ENCODE assay signal across 8 cellular contexts in the genomic region with DNA sequence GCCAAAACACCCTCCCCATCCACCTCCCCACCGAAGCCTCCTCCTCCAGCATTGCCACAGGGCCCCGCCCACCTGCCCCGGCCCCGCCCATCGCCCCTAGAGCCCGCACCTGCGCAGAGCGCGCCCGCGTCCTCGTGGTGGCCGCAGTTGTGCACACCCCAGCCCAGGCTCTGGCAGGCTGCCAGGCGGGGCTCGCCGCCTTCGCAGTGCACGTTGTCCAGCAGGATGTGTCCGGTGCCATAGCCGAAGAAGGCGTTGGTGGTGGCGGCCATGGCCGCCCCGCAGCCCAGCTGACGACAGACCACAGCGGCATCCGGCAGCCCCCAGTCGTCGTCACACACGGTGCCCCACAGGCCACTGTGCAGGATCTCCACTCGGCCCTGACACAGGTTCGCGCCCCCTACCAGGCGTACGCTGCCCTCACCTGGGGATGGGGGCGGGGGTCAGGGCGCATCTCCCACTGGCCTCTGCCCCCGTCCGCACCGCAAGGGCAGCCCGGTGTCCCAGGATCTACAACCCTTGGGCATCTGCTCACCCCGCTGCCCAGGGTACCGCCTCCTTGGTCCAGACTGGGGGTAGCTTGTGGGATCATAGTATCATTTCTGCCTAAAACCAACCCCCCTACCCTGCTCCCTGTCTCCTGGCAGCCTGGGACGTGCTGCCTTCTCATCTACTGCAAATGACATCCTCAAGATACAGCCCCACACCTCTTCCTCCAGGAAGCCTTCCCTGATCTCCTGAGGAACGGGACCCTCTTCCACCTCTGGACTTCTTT. TPM values are rescaled to one million over a fixed set of nuclear protein-coding genes. Genes with fewer than 3 reads are reported as not detected.
DNase-seq lines count a peak whose midpoint lies in the region; ATAC-seq and TF ChIP-seq lines count a peak whose summit lies in the region.

No MANE protein-coding gene starts in this region.

- DNase-seq in AG09309 (ENCODE audit: low read depth): no peak
- peak; percentile 79 for DNase-seq in GM23248
- DNase-seq in NOMO-1 treated with dmso at 0.1 percent for 144 hours (lab: John Stamatoyannopoulos, UW; ENCODE audit: unreplicated experiment): peak; percentile 86
- peak; percentile 86 for DNase-seq in activated T-cell treated with anti-CD3 and anti-CD28 coated beads for 4 hours
- no peak for DNase-seq in esophagus muscularis mucosa (ENCODE audit: extremely low spot score)
- DNase-seq in stimulated activated naive CD8-positive, alpha-beta T cell treated with anti-CD3 and anti-CD28 coated beads, Interleukin-15, amount 100 ng/mL, for 72 hours: peak; percentile 76 to 81
- no peak for DNase-seq in OCI-M2 (lab: John Stamatoyannopoulos, UW; ENCODE audit: unreplicated experiment)

- H3K79me2 ChIP-seq in GM23248 (ENCODE audit: insufficient read depth): no peaks in the 10 kb centered on the region

- H4K20me1 ChIP-seq in GM23248 (ENCODE audit: insufficient read depth): no peaks in the 10 kb centered on the region

- no peak for TF ChIP-seq EP300 in esophagus muscularis mucosa (IDR thresholded peaks at IDR 0.05)

- whole genome bisulfite sequencing in GM23248 (ENCODE audit: low coverage in 1 of 2, low lambda C conversion rate in 2 of 2, missing lambda C conversion rate in 2 of 2), 2 experiments: 18% methylated on average over 30 to 45 of the region's 45 CpGs
- 34% methylated on average over 8 of the region's 45 CpGs for WGBS in esophagus muscularis mucosa

- H3K4me2 ChIP-seq in GM23248 (ENCODE audit: unreplicated experiment): peak overlapping the region; percentile 56

- in situ Hi-C loops in GM23248 (cut with MboI): no loop called here

- H3K4me1 ChIP-seq in GM23248 (ENCODE audit: insufficient read depth) (0 out of 2 replicates have a peak, but pooled peaks cover 3% of the 10 kb centered on the region), esophagus muscularis mucosa (peaks cover 12 to 29% (median 28%) of the 10 kb centered on the region in 4 donors)

- peak; percentile 69 for ATAC-seq in stimulated activated naive CD8-positive, alpha-beta T cell treated with anti-CD3 and anti-CD28 coated beads, Interleukin-15, amount 100 ng/mL, for 72 hours

- peak overlapping the region; percentile 85 for H2AFZ ChIP-seq in GM23248

- H3K9me3 ChIP-seq in GM23248 (ENCODE audit: low read depth): no peaks in the 10 kb centered on the region
- no peaks in the 10 kb centered on the region for H3K9me3 ChIP-seq in esophagus muscularis mucosa

- no peaks in the 10 kb centered on the region for H3K9me3 Mint-ChIP-seq in nephron
- no peaks in the 10 kb centered on the region for H3K9me3 Mint-ChIP-seq in stimulated activated naive CD8-positive, alpha-beta T cell treated with anti-CD3 and anti-CD28 coated beads, Interleukin-15, amount 100 ng/mL, for 72 hours

- H3F3A ChIP-seq in GM23248 (ENCODE audit: insufficient read depth): no peaks in the 10 kb centered on the region

- no peak for TF ChIP-seq POLR2A in esophagus muscularis mucosa (IDR thresholded peaks at IDR 0.05; ENCODE audit: low read depth)

- no peaks in the 10 kb centered on the region for H3K9me2 ChIP-seq in GM23248 (ENCODE audit: insufficient read depth)

- no peaks in the 10 kb centered on the region for H3K36me3 Mint-ChIP-seq in nephron (ENCODE audit: low read depth)

- peaks cover 12% of the 10 kb centered on the region for H3K27me3 Mint-ChIP-seq in nephron (ENCODE audit: low read depth)
- no peaks in the 10 kb centered on the region for H3K27me3 Mint-ChIP-seq in stimulated activated naive CD8-positive, alpha-beta T cell treated with anti-CD3 and anti-CD28 coated beads, Interleukin-15, amount 100 ng/mL, for 72 hours

- H3K27ac Mint-ChIP-seq in nephron: peak overlapping the region in 1 of 3 experiments; percentile 38
- peak overlapping the region in 1 of 2 donors; percentile 80 for H3K27ac Mint-ChIP-seq in stimulated activated naive CD8-positive, alpha-beta T cell treated with anti-CD3 and anti-CD28 coated beads, Interleukin-15, amount 100 ng/mL, for 72 hours

- H3K4me3 ChIP-seq in AG09309 (ENCODE audit: control insufficient read depth, low read depth, low read length) (peak overlapping the region; percentile 32), GM23248 (peak overlapping the region; percentile 70), esophagus muscularis mucosa (peak overlapping the region; percentile 46 to 66 (median 52))

- H3K27me3 ChIP-seq in GM23248 (replicated peaks; ENCODE audit: insufficient read depth) (no peaks in the 10 kb centered on the region), esophagus muscularis mucosa (no peaks in the 10 kb centered on the region)

- peak overlapping the region; percentile 63 for H3K9ac ChIP-seq in GM23248

- peak overlapping the region in 2 of 3 experiments; percentile 4 to 44 for H3K4me3 Mint-ChIP-seq in nephron
- H3K4me3 Mint-ChIP-seq in stimulated activated naive CD8-positive, alpha-beta T cell treated with anti-CD3 and anti-CD28 coated beads, Interleukin-15, amount 100 ng/mL, for 72 hours: peak overlapping the region; percentile 82 to 89

- H3K4me1 Mint-ChIP-seq in nephron: peaks cover 18% of the 10 kb centered on the region
- peaks cover 31% of the 10 kb centered on the region for H3K4me1 Mint-ChIP-seq in stimulated activated naive CD8-positive, alpha-beta T cell treated with anti-CD3 and anti-CD28 coated beads, Interleukin-15, amount 100 ng/mL, for 72 hours

- TF ChIP-seq CTCF in AG09309 (IDR thresholded peaks at IDR 0.05; ENCODE audit: control insufficient read depth, insufficient read depth, low read depth, low read length, missing control alignments) (no peak), esophagus muscularis mucosa (IDR thresholded peaks at IDR 0.05) (no peak), nephron (IDR thresholded peaks at IDR 0.05; ENCODE audit: unreplicated experiment in 3 of 3) (no peak)

- intact Hi-C loops in esophagus muscularis mucosa (cut with DNase I): no loop called here

- H3K36me3 ChIP-seq in GM23248 (ENCODE audit: low read depth): no peaks in the 10 kb centered on the region
- H3K36me3 ChIP-seq in esophagus muscularis mucosa: no peaks in the 10 kb centered on the region

- H3K27ac ChIP-seq in GM23248: no peak overlapping the region
- H3K27ac ChIP-seq in esophagus muscularis mucosa (replicated peaks in 1 of 4): peak overlapping the region in 1 of 4 donors; percentile 48

RNA-seq across cellular contexts. Expression of a gene that starts 11.9 kb away (rescaled TPM):
- total RNA-seq in GM23248 (2014; rRNA removed; shearing (Covaris generic)): 0.43 TPM in 1 of 2 replicates, not detected in the other
- 0.66 and 0.85 TPM in 2 replicates for polyA plus RNA-seq in GM23248 (2016; fragmentation: Nextera tagmentation; extraction: Ambion mirVana)
- total RNA-seq in esophagus muscularis mucosa: under 1 TPM in 3 of 4 donors, not detected in 1; 0.39 to 0.66 (median 0.46) TPM

RNA-seq across cellular contexts. Expression of a gene that starts 27.2 kb away (rescaled TPM):
- total RNA-seq in GM23248 (2014; rRNA removed; shearing (Covaris generic)): 4.5 and 5.3 TPM in 2 replicates
- 4.9 and 5.6 TPM in 2 replicates for polyA plus RNA-seq in GM23248 (2016; fragmentation: Nextera tagmentation; extraction: Ambion mirVana)
- total RNA-seq in esophagus muscularis mucosa: 1 to 10 TPM in 1 of 4 donors, under 1 TPM in 1, not detected in 2; 0.46 to 1.0 TPM

RNA-seq across cellular contexts. Expression of a gene that starts 38.8 kb away (rescaled TPM):
- total RNA-seq in GM23248 (2014; rRNA removed; shearing (Covaris generic)): 56.0 TPM in 2 replicates
- polyA plus RNA-seq in GM23248 (2016; fragmentation: Nextera tagmentation; extraction: Ambion mirVana): 28.1 and 28.4 TPM in 2 replicates
- total RNA-seq in esophagus muscularis mucosa: 10 to 100 TPM; 55.7 to 91.6 (median 73.7) TPM

Comparison
In these comparisons a context has a peak if more than half of its experiments do, and no peak if none do; other contexts are left out.
1. DNase-seq: peak in GM23248 (single experiment), NOMO-1 treated with dmso at 0.1 percent for 144 hours (single experiment), activated T-cell treated with anti-CD3 and anti-CD28 coated beads for 4 hours (single experiment) and stimulated activated naive CD8-positive, alpha-beta T cell treated with anti-CD3 and anti-CD28 coated beads, Interleukin-15, amount 100 ng/mL, for 72 hours (2 of 2); none in AG09309 (single experiment), esophagus muscularis mucosa (single experiment) and OCI-M2 (single experiment).
2. Peak in every context shown above with its lines, with median percentiles within 50 percentile points of each other: H3K4me3 ChIP-seq.